Comparison of ENCODE assay signal across 17 cellular contexts in genomic region chr6:149087898-149088297, GRCh38.
A peak's percentile ranks its signal among the peaks of the same experiment; 100 is the strongest.
DNase-seq lines count a peak whose midpoint lies in the region; ATAC-seq and TF ChIP-seq lines count a peak whose summit lies in the region.
"Had no signal": no experiment of that assay in that cellular context is flagged by ENCODE, and none has a peak within 500 bp of the region (broad histone marks: within the 10 kb centered on the region; RNA-seq: fewer than 3 reads in every experiment).

No MANE protein-coding gene starts in this region.

- intact Hi-C loops in thyroid gland (cut with DNase I): loop anchor here (5.0 kb wide), 1 partner anchor 339 kb away; no protein-coding TSS in a partner anchor

- no peak for TF ChIP-seq CTCF in thyroid gland (IDR thresholded peaks at IDR 0.05)

- no peaks in the 10 kb centered on the region for H3K36me3 ChIP-seq in thyroid gland
- H3K36me3 ChIP-seq: BE2C had no signal

- H3K27ac Mint-ChIP-seq in activated T-cell treated with anti-CD3 and anti-CD28 coated beads, Interleukin-2, amount 50 U/mL, for 72 hours: peak overlapping the region; percentile 55
- peak overlapping the region; percentile 67 for H3K27ac Mint-ChIP-seq in activated T-helper 17 cell treated with anti-CD3 and anti-CD28 coated beads, Interleukin-2, amount 50 U/mL, for 72 hours
- H3K27ac Mint-ChIP-seq: CD8-positive, alpha-beta T cell had no signal

- H3K4me3 ChIP-seq in thyroid gland (replicated peaks in 1 of 3): no peak overlapping the region
- H3K4me3 ChIP-seq: A549 had no signal

- H3K27me3 ChIP-seq in thyroid gland: no peaks in the 10 kb centered on the region
- H3K27me3 ChIP-seq: BE2C had no signal

- WGBS in thyroid gland, 2 donors: 40 to 41% methylated on average over 6 of the region's 6 CpGs

- no peak for DNase-seq in activated T-cell treated with anti-CD3 and anti-CD28 coated beads, Interleukin-2, amount 50 U/mL, for 72 hours
- no peak for DNase-seq in activated T-cell treated with anti-CD3 and anti-CD28 coated beads for 4 hours
- peak; percentile 22 to 41 for DNase-seq in thyroid gland
- DNase-seq in DMS 273 (lab: John Stamatoyannopoulos, UW; ENCODE audit: unreplicated experiment): no peak
- no peak for DNase-seq in A172 (ENCODE audit: low spot score)
- DNase-seq: BE2C; CD8-positive, alpha-beta T cell; COR-L47; DND-41; GF-D8 had no signal

- peaks cover 4 to 6% of the 10 kb centered on the region in 2 donors for H3K4me1 ChIP-seq in thyroid gland
- H3K4me1 ChIP-seq: A549, BE2C had no signal

- no peaks in the 10 kb centered on the region for H3K9me3 ChIP-seq in thyroid gland
- H3K9me3 ChIP-seq: A549, BE2C had no signal

- peak overlapping the region; percentile 53 to 73 (median 58) for H3K27ac ChIP-seq in thyroid gland
- H3K27ac ChIP-seq: A549, C4-2B, HL-60 had no signal

- ATAC-seq in activated T-cell treated with anti-CD3 and anti-CD28 coated beads, Interleukin-2, amount 50 U/mL, for 72 hours (replicated peaks in 1 of 2): no peak
- ATAC-seq in activated T-helper 17 cell treated with anti-CD3 and anti-CD28 coated beads, Interleukin-2, amount 50 U/mL, for 72 hours (replicated peaks): no peak
- ATAC-seq in esophagus mucosa: peak; percentile 81
- ATAC-seq in HG02623 (IDR thresholded peaks at IDR 0.05; ENCODE audit: unreplicated experiment): no peak
- ATAC-seq: A549; CD8-positive, alpha-beta T cell; HCT116 had no signal

- no peaks in the 10 kb centered on the region for H3K9me3 Mint-ChIP-seq in activated T-cell treated with anti-CD3 and anti-CD28 coated beads, Interleukin-2, amount 50 U/mL, for 72 hours
- no peaks in the 10 kb centered on the region for H3K9me3 Mint-ChIP-seq in activated T-helper 17 cell treated with anti-CD3 and anti-CD28 coated beads, Interleukin-2, amount 50 U/mL, for 72 hours
- H3K9me3 Mint-ChIP-seq: CD8-positive, alpha-beta T cell had no signal

- no peak overlapping the region for H3K4me3 Mint-ChIP-seq in activated T-cell treated with anti-CD3 and anti-CD28 coated beads, Interleukin-2, amount 50 U/mL, for 72 hours
- H3K4me3 Mint-ChIP-seq in activated T-helper 17 cell treated with anti-CD3 and anti-CD28 coated beads, Interleukin-2, amount 50 U/mL, for 72 hours: no peak overlapping the region
- H3K4me3 Mint-ChIP-seq: CD8-positive, alpha-beta T cell had no signal

- peaks cover 62% of the 10 kb centered on the region for H3K4me1 Mint-ChIP-seq in activated T-cell treated with anti-CD3 and anti-CD28 coated beads, Interleukin-2, amount 50 U/mL, for 72 hours (ENCODE audit: low read depth)
- H3K4me1 Mint-ChIP-seq in activated T-helper 17 cell treated with anti-CD3 and anti-CD28 coated beads, Interleukin-2, amount 50 U/mL, for 72 hours: peaks cover 42% of the 10 kb centered on the region

- peaks cover 0 to 1% of the 10 kb centered on the region in 2 donors for H3K36me3 Mint-ChIP-seq in activated T-cell treated with anti-CD3 and anti-CD28 coated beads, Interleukin-2, amount 50 U/mL, for 72 hours (ENCODE audit: insufficient read depth in 2 of 2)
- H3K36me3 Mint-ChIP-seq in activated T-helper 17 cell treated with anti-CD3 and anti-CD28 coated beads, Interleukin-2, amount 50 U/mL, for 72 hours (ENCODE audit: low read depth): no peaks in the 10 kb centered on the region
- H3K36me3 Mint-ChIP-seq: CD8-positive, alpha-beta T cell had no signal

- TF ChIP-seq POLR2A in thyroid gland (IDR thresholded peaks at IDR 0.05): peak in 1 of 2 donors; percentile 7

- H3K27me3 Mint-ChIP-seq in activated T-cell treated with anti-CD3 and anti-CD28 coated beads, Interleukin-2, amount 50 U/mL, for 72 hours (ENCODE audit: low read depth): no peaks in the 10 kb centered on the region
- no peaks in the 10 kb centered on the region for H3K27me3 Mint-ChIP-seq in activated T-helper 17 cell treated with anti-CD3 and anti-CD28 coated beads, Interleukin-2, amount 50 U/mL, for 72 hours

Comparison
In these comparisons a context has a peak if more than half of its experiments do, and no peak if none do; other contexts are left out.
1. DNase-seq: peak in thyroid gland (2 of 2); none in activated T-cell treated with anti-CD3 and anti-CD28 coated beads, Interleukin-2, amount 50 U/mL, for 72 hours (0 of 2), activated T-cell treated with anti-CD3 and anti-CD28 coated beads for 4 hours (single experiment), DMS 273 (single experiment) and A172 (single experiment).